Comparison of ENCODE assay signal across 1 cellular context in genomic region chr2:5691659-5692529, GRCh38.
TF ChIP-seq lines count a peak whose summit lies in the region.

SOX11 (plus strand) TSS chr2:5692384; CDS start chr2:5692722, 338 bp downstream.

TF ChIP-seq in H1, 55 proteins besides CTCF, POLR2A, EP300 and RAD21 (continued from another document):
- TF ChIP-seq GTF2F1 (IDR thresholded peaks at IDR 0.05; ENCODE audit: borderline replicate concordance, low read depth, low read length) (no peak), SIN3A (conservative IDR thresholded peaks at IDR 0.05 in 1 of 2, IDR thresholded peaks at IDR 0.05 in 1 of 2; ENCODE audit: low read depth in 1 of 2, low read length in 2 of 2) (peak in 1 of 2 experiments; percentile 22; a peak in 1 of 4 replicates), SIRT6 (IDR thresholded peaks at IDR 0.05; ENCODE audit: low read length) (no peak), E2F6 (IDR thresholded peaks at IDR 0.05) (peak; percentile 51; the same call in 1 of the 2 replicates), HDAC6 (IDR thresholded peaks at IDR 0.05; ENCODE audit: low read depth, low read length) (no peak), TBP (IDR thresholded peaks at IDR 0.05; ENCODE audit: low read depth, low read length) (peak; percentile 94)
